ENCODE assay signal across 8 cellular contexts in genomic region chr5:127023552-127024191, GRCh38. TPM values are rescaled to one million over a fixed set of nuclear protein-coding genes. Genes with fewer than 3 reads are reported as not detected.
A peak's percentile ranks its signal among the peaks of the same experiment; 100 is the strongest.
DNase-seq lines count a peak whose midpoint lies in the region; ATAC-seq, FAIRE-seq and TF ChIP-seq lines count a peak whose summit lies in the region.
"Not testable (repeated sequence)": the region's sequence is repeated elsewhere in the genome, so short reads cannot be mapped to it uniquely, and the experiment has no call there.

No MANE protein-coding gene starts in this region.

- not testable (repeated sequence) for H3K9me1 ChIP-seq in K562 (ENCODE audit: control insufficient read depth, insufficient read depth, low read length)

- not testable (repeated sequence) for TF ChIP-seq CTCF in A549 (IDR thresholded peaks at IDR 0.05); Loucy (conservative IDR thresholded peaks at IDR 0.05; ENCODE audit: low read length); activated CD8-positive, alpha-beta T cell treated with anti-CD3 and anti-CD28 coated beads for 36 hours (IDR thresholded peaks at IDR 0.05); K562 (IDR thresholded peaks at IDR 0.05 in 2 of 3, conservative IDR thresholded peaks at IDR 0.05 in 1 of 3; ENCODE audit: insufficient read depth in 2 of 3, low read depth in 1 of 3, low read length in 3 of 3)

- not testable (repeated sequence) for H3K9ac ChIP-seq in Loucy (ENCODE audit: low read depth, low read length, poor library complexity, severe bottlenecking); K562 (ENCODE audit: insufficient read depth in 1 of 2, low read depth in 2 of 2, low read length in 2 of 2)

- H3K27me3 ChIP-seq in Loucy (ENCODE audit: insufficient read depth, low read length, poor library complexity, severe bottlenecking); K562 (ENCODE audit: control insufficient read depth in 2 of 2, insufficient read depth in 2 of 2, low read length in 2 of 2): not testable (repeated sequence)

- not testable (repeated sequence) for H2AFZ ChIP-seq in Loucy (ENCODE audit: low read length); K562 (ENCODE audit: low read depth, low read length)

- not testable (repeated sequence) for H3K27me3 Mint-ChIP-seq in activated CD4-positive, alpha-beta T cell treated with anti-CD3 and anti-CD28 coated beads for 36 hours; activated CD8-positive, alpha-beta T cell treated with anti-CD3 and anti-CD28 coated beads for 36 hours; activated naive CD4-positive, alpha-beta T cell treated with anti-CD3 and anti-CD28 coated beads for 36 hours (ENCODE audit: low read depth)

- TF ChIP-seq EP300 in A549 (IDR thresholded peaks at IDR 0.05); K562 (IDR thresholded peaks at IDR 0.05; ENCODE audit: low read length): not testable (repeated sequence)

- H3K9me3 Mint-ChIP-seq in activated CD4-positive, alpha-beta T cell treated with anti-CD3 and anti-CD28 coated beads for 36 hours (ENCODE audit: low read depth); activated CD8-positive, alpha-beta T cell treated with anti-CD3 and anti-CD28 coated beads for 36 hours; activated naive CD4-positive, alpha-beta T cell treated with anti-CD3 and anti-CD28 coated beads for 36 hours: not testable (repeated sequence)

- not testable (repeated sequence) for H3K4me3 ChIP-seq in A549; Loucy (ENCODE audit: low read length, poor library complexity, severe bottlenecking); K562

- not testable (repeated sequence) for H3K9me2 ChIP-seq in Loucy (replicated peaks; ENCODE audit: low read depth, low read length)

- not testable (repeated sequence) for H3K27ac ChIP-seq in A549; K562 (ENCODE audit: extremely low read depth, low read depth, low read length)

- H3K79me2 ChIP-seq in Loucy (ENCODE audit: insufficient read depth, low read length) (peaks cover 28% of the 10 kb centered on the region), K562 (ENCODE audit: control insufficient read depth, insufficient read depth, low read length) (peaks cover 94% of the 10 kb centered on the region)

- not testable (repeated sequence) for H3K4me1 ChIP-seq in A549
- H3K4me1 ChIP-seq in Loucy (ENCODE audit: insufficient read depth, low read length, poor library complexity, severe bottlenecking) (peaks cover 27% of the 10 kb centered on the region), K562 (replicated peaks in 1 of 2; ENCODE audit: control insufficient read depth in 2 of 2, insufficient read depth in 2 of 2, low read length in 2 of 2) (peaks cover 9 to 33% of the 10 kb centered on the region in 2 experiments; a peak in 4 of 5 replicates)

- in situ Hi-C loops in K562 (cut with MboI) = not testable (repeated sequence)

- 73% methylated on average over 7 of the region's 7 CpGs for WGBS in A549 (ENCODE audit: missing lambda C conversion rate)
- WGBS in K562 (ENCODE audit: insufficient coverage, low coverage, missing lambda C conversion rate) = 83% methylated on average over 7 of the region's 7 CpGs

- H3K4me1 Mint-ChIP-seq in activated CD4-positive, alpha-beta T cell treated with anti-CD3 and anti-CD28 coated beads for 36 hours = peaks cover 19% of the 10 kb centered on the region
- peaks cover 15% of the 10 kb centered on the region for H3K4me1 Mint-ChIP-seq in activated CD8-positive, alpha-beta T cell treated with anti-CD3 and anti-CD28 coated beads for 36 hours (ENCODE audit: low read depth)
- H3K4me1 Mint-ChIP-seq in activated naive CD4-positive, alpha-beta T cell treated with anti-CD3 and anti-CD28 coated beads for 36 hours (ENCODE audit: low read depth) = peaks cover 36% of the 10 kb centered on the region

- DNase-seq in A549 (ENCODE audit: low read depth in 1 of 2, low spot score in 1 of 2); stimulated activated naive CD8-positive, alpha-beta T cell treated with anti-CD3 and anti-CD28 coated beads, Interleukin-15, Interleukin-2, amounts not matched to agents 100 U/mL and 50 U/mL, for 24 hours: not testable (repeated sequence)
- DNase-seq in activated CD4-positive, alpha-beta T cell treated with anti-CD3 and anti-CD28 coated beads for 36 hours = peak; percentile 7
- peak; percentile 17 for DNase-seq in activated CD8-positive, alpha-beta T cell treated with anti-CD3 and anti-CD28 coated beads for 36 hours
- DNase-seq in activated naive CD4-positive, alpha-beta T cell treated with anti-CD3 and anti-CD28 coated beads for 36 hours = peak; percentile 17
- peak in 2 of 4 experiments; percentile 33 to 47 for DNase-seq in K562 (ENCODE audit: extremely low read depth in 1 of 4, low spot score in 3 of 4)
- DNase-seq in stimulated activated CD4-positive, alpha-beta T cell treated with anti-CD3 and anti-CD28 coated beads, Interleukin-1b, Interleukin-23, amount 100 ng/mL, for 48 hours = peak; percentile 3

- FAIRE-seq in A549 (lab: Jason Lieb, UNC) = not testable (repeated sequence)
- peak; percentile 54 for FAIRE-seq in K562 (lab: Jason Lieb, UNC)

- not testable (repeated sequence) for H3F3A ChIP-seq in Loucy (ENCODE audit: low read depth)

- H3K36me3 Mint-ChIP-seq in activated CD4-positive, alpha-beta T cell treated with anti-CD3 and anti-CD28 coated beads for 36 hours (ENCODE audit: low read depth); activated CD8-positive, alpha-beta T cell treated with anti-CD3 and anti-CD28 coated beads for 36 hours (ENCODE audit: low read depth); activated naive CD4-positive, alpha-beta T cell treated with anti-CD3 and anti-CD28 coated beads for 36 hours (ENCODE audit: low read depth): not testable (repeated sequence)

- H3K4me3 Mint-ChIP-seq in activated CD4-positive, alpha-beta T cell treated with anti-CD3 and anti-CD28 coated beads for 36 hours; activated CD8-positive, alpha-beta T cell treated with anti-CD3 and anti-CD28 coated beads for 36 hours; activated naive CD4-positive, alpha-beta T cell treated with anti-CD3 and anti-CD28 coated beads for 36 hours: not testable (repeated sequence)

- CTCF ChIA-PET in A549 (lab: Yijun Ruan, JAX); activated naive CD4-positive, alpha-beta T cell treated with anti-CD3 and anti-CD28 coated beads for 36 hours (lab: Charles Lee); K562 (lab: Yijun Ruan, JAX; ENCODE audit: low intra/inter-chr PET ratio): not testable (repeated sequence)
- CTCF ChIA-PET in activated CD4-positive, alpha-beta T cell treated with anti-CD3 and anti-CD28 coated beads for 36 hours (lab: Charles Lee) = interaction anchor here (0.8 to 1.3 kb wide), 4 partner anchors 11 to 293 kb away, joined by 3 to 4 read pairs (median 3); no protein-coding TSS in a partner anchor
- CTCF ChIA-PET in activated CD8-positive, alpha-beta T cell treated with anti-CD3 and anti-CD28 coated beads for 36 hours (lab: Charles Lee) = interaction anchor here (1.3 kb wide), 1 partner anchor 11 kb away, joined by 4 read pairs; no protein-coding TSS in a partner anchor

- POLR2A ChIA-PET in A549 (lab: Yijun Ruan, JAX); activated CD8-positive, alpha-beta T cell treated with anti-CD3 and anti-CD28 coated beads for 36 hours (lab: Charles Lee): not testable (repeated sequence)
- POLR2A ChIA-PET in activated CD4-positive, alpha-beta T cell treated with anti-CD3 and anti-CD28 coated beads for 36 hours (lab: Charles Lee) = interaction anchor here (1.6 kb wide), 1 partner anchor 12 kb away, joined by 6 read pairs; no protein-coding TSS in a partner anchor
- POLR2A ChIA-PET in K562 (lab: Yijun Ruan, JAX) = interaction anchor here (0.6 to 1.7 kb wide), 6 partner anchors 9 to 52 kb away, joined by 3 to 7 read pairs (median 4); no protein-coding TSS in a partner anchor

- BruUV-seq in K562 (replicated peaks; lab: Mats Ljungman, UMichigan) = not testable (repeated sequence)

- H4K20me1 ChIP-seq in Loucy (ENCODE audit: insufficient read depth, low read length, poor library complexity, severe bottlenecking) = not testable (repeated sequence)
- peaks cover 14% of the 10 kb centered on the region for H4K20me1 ChIP-seq in K562 (replicated peaks; ENCODE audit: control insufficient read depth, insufficient read depth, low read length)

- not testable (repeated sequence) for H3K36me3 ChIP-seq in Loucy (ENCODE audit: insufficient read depth, low read length); K562 (ENCODE audit: control insufficient read depth, insufficient read depth, low read length)

- TF ChIP-seq RAD21 in A549 (conservative IDR thresholded peaks at IDR 0.05 in 1 of 2, IDR thresholded peaks at IDR 0.05 in 1 of 2); K562 (CRISPR knock-in tag; conservative IDR thresholded peaks at IDR 0.05 in 1 of 2, IDR thresholded peaks at IDR 0.05 in 1 of 2): not testable (repeated sequence)

- H3K9me3 ChIP-seq in A549; Loucy (ENCODE audit: insufficient read depth, low read depth, low read length); K562 (replicated peaks; ENCODE audit: control insufficient read depth, insufficient read depth, low read depth, low read length): not testable (repeated sequence)

- TF ChIP-seq POLR2A in A549 (IDR thresholded peaks at IDR 0.05; ENCODE audit: low read length); K562 (conservative IDR thresholded peaks at IDR 0.05): not testable (repeated sequence)

- intact Hi-C loops in activated CD4-positive, alpha-beta T cell treated with anti-CD3 and anti-CD28 coated beads for 36 hours (cut with DNase I, micrococcal nuclease); activated CD8-positive, alpha-beta T cell treated with anti-CD3 and anti-CD28 coated beads for 36 hours (cut with micrococcal nuclease); K562 (cut with micrococcal nuclease): not testable (repeated sequence)
- intact Hi-C loops in activated naive CD4-positive, alpha-beta T cell treated with anti-CD3 and anti-CD28 coated beads for 36 hours (cut with micrococcal nuclease) = loop anchor here (1.0 kb wide), 1 partner anchor 35 kb away; no protein-coding TSS in a partner anchor

- not testable (repeated sequence) for H3K27ac Mint-ChIP-seq in activated CD4-positive, alpha-beta T cell treated with anti-CD3 and anti-CD28 coated beads for 36 hours; activated CD8-positive, alpha-beta T cell treated with anti-CD3 and anti-CD28 coated beads for 36 hours; activated naive CD4-positive, alpha-beta T cell treated with anti-CD3 and anti-CD28 coated beads for 36 hours

- ATAC-seq in A549 = not testable (repeated sequence)
- ATAC-seq in activated CD4-positive, alpha-beta T cell treated with anti-CD3 and anti-CD28 coated beads for 36 hours = peak; percentile 79
- peak; percentile 47 for ATAC-seq in activated CD8-positive, alpha-beta T cell treated with anti-CD3 and anti-CD28 coated beads for 36 hours
- peak; percentile 5; the same call in 2 of the 3 replicates for ATAC-seq in K562
- peak; percentile 75 for ATAC-seq in stimulated activated naive CD8-positive, alpha-beta T cell treated with anti-CD3 and anti-CD28 coated beads, Interleukin-15, Interleukin-2, amounts not matched to agents 100 U/mL and 50 U/mL, for 24 hours

- not testable (repeated sequence) for H3K4me2 ChIP-seq in A549; K562 (ENCODE audit: insufficient read depth, low read length)
- peak overlapping the region; percentile 34 for H3K4me2 ChIP-seq in Loucy (ENCODE audit: low read depth, low read length, poor library complexity, severe bottlenecking)

RNA-seq across cellular contexts. Expression of gene MARCHF3, which starts 6.7 kb away (rescaled TPM):
- polyA plus RNA-seq in A549 (2011; rRNA removed) = 0.68 and 1.4 TPM in 2 replicates
- polyA plus RNA-seq in A549 (2012; cell fraction: cytosol; rRNA removed) = 0.26 and 0.54 TPM in 2 replicates
- 0.30 and 0.48 TPM in 2 replicates for polyA plus RNA-seq in A549 (2012; cell fraction: nucleus; rRNA removed)
- 0.39 to 0.61 TPM (median 0.43 TPM) in 3 replicates for polyA plus RNA-seq in A549 (2017; fragmentation: RNase III; extraction: RNeasy Plus Mini Kit Qiagen cat#74134 plus additional on column Dnase treatment)
- 2.0 and 2.4 TPM in 2 replicates for polyA minus RNA-seq in A549 (2011; rRNA and poly(A)+ RNA removed)
- 1 to 10 TPM; 3.6 to 4.2 TPM for total RNA-seq in activated CD4-positive, alpha-beta T cell treated with anti-CD3 and anti-CD28 coated beads for 36 hours
- total RNA-seq in activated CD8-positive, alpha-beta T cell treated with anti-CD3 and anti-CD28 coated beads for 36 hours = 1 to 10 TPM; 6.1 TPM
- total RNA-seq in activated naive CD4-positive, alpha-beta T cell treated with anti-CD3 and anti-CD28 coated beads for 36 hours = 10 to 100 TPM; 11.8 TPM
- total RNA-seq in K562 (2011; cell fraction: chromatin; rRNA removed; ENCODE audit: low replicate concordance) = 71.0 and 71.2 TPM in 2 replicates
- 72.9 and 84.2 TPM in 2 replicates for total RNA-seq in K562 (2011; cell fraction: nucleolus; rRNA removed)
- 80.1 and 101 TPM in 2 replicates for total RNA-seq in K562 (2011; cell fraction: nucleoplasm; rRNA removed)
- total RNA-seq in K562 (2014; rRNA removed) = 12.2 and 21.1 TPM in 2 replicates
- 19.9 and 20.2 TPM in 2 replicates for total RNA-seq in K562 (2014; rRNA removed; fragmentation: Illumina TruSeq; extraction: Trizol)
- 16.8 and 18.5 TPM in 2 replicates for total RNA-seq in K562 (2015; rRNA removed; fragmentation: Illumina TruSeq; extraction: Trizol)
- total RNA-seq in K562 (2021) = 23.5 TPM in 2 replicates
- polyA plus RNA-seq in K562 (2011; rRNA removed) = 34.1 and 37.4 TPM in 2 replicates
- 24.1 and 35.9 TPM in 2 replicates for polyA plus RNA-seq in K562 (2011; cell fraction: cytosol; rRNA removed)
- 39.3 and 39.4 TPM in 2 replicates for polyA plus RNA-seq in K562 (2011; cell fraction: nucleus; rRNA removed)
- polyA plus RNA-seq in K562 (2012) = 21.4 and 29.8 TPM in 2 replicates
- 13.4 and 16.5 TPM in 2 replicates for polyA plus RNA-seq in K562 (2014; fragmentation: Illumina TruSeq; extraction: Trizol)
- polyA plus RNA-seq in K562 (2014; fragmentation: Nextera tagmentation; extraction: Ambion mirVana) = 1 to 10 TPM; 5.6 to 7.6 TPM
- polyA plus RNA-seq in K562 (2014; rRNA removed) = 7.8 and 10.4 TPM in 2 replicates
- polyA minus RNA-seq in K562 (2011; rRNA and poly(A)+ RNA removed) = 43.9 and 60.4 TPM in 2 replicates
- 24.6 and 34.4 TPM in 2 replicates for polyA minus RNA-seq in K562 (2011; cell fraction: cytosol; rRNA and poly(A)+ RNA removed)
- polyA minus RNA-seq in K562 (2011; cell fraction: nucleus; rRNA and poly(A)+ RNA removed) = 57.8 and 62.6 TPM in 2 replicates

RNA-seq across cellular contexts. Expression of gene C5orf63, which starts 49.6 kb away (rescaled TPM):
- polyA plus RNA-seq in A549 (2011; rRNA removed) = 10.9 and 12.0 TPM in 2 replicates
- 2.7 and 3.2 TPM in 2 replicates for polyA plus RNA-seq in A549 (2012; cell fraction: cytosol; rRNA removed)
- 1.4 and 1.5 TPM in 2 replicates for polyA plus RNA-seq in A549 (2012; cell fraction: nucleus; rRNA removed)
- 4.1 to 5.4 TPM (median 4.6 TPM) in 3 replicates for polyA plus RNA-seq in A549 (2017; fragmentation: RNase III; extraction: RNeasy Plus Mini Kit Qiagen cat#74134 plus additional on column Dnase treatment)
- 2.9 and 3.3 TPM in 2 replicates for polyA minus RNA-seq in A549 (2011; rRNA and poly(A)+ RNA removed)
- total RNA-seq in activated CD4-positive, alpha-beta T cell treated with anti-CD3 and anti-CD28 coated beads for 36 hours = 10 to 100 TPM; 12.0 to 14.2 TPM
- total RNA-seq in activated CD8-positive, alpha-beta T cell treated with anti-CD3 and anti-CD28 coated beads for 36 hours = 1 to 10 TPM; 9.5 TPM
- total RNA-seq in activated naive CD4-positive, alpha-beta T cell treated with anti-CD3 and anti-CD28 coated beads for 36 hours = 10 to 100 TPM in 1 of 2 experiments, 1 to 10 TPM in 1; 9.4 to 11.6 TPM
- 8.1 and 23.6 TPM in 2 replicates for total RNA-seq in K562 (2011; cell fraction: chromatin; rRNA removed; ENCODE audit: low replicate concordance)
- 2.0 and 3.8 TPM in 2 replicates for total RNA-seq in K562 (2011; cell fraction: nucleolus; rRNA removed)
- 8.4 and 24.0 TPM in 2 replicates for total RNA-seq in K562 (2011; cell fraction: nucleoplasm; rRNA removed)
- total RNA-seq in K562 (2014; rRNA removed) = 1.8 and 3.4 TPM in 2 replicates
- total RNA-seq in K562 (2014; rRNA removed; fragmentation: Illumina TruSeq; extraction: Trizol) = 6.2 and 7.5 TPM in 2 replicates
- total RNA-seq in K562 (2015; rRNA removed; fragmentation: Illumina TruSeq; extraction: Trizol) = 4.0 and 4.2 TPM in 2 replicates
- 5.5 and 6.6 TPM in 2 replicates for total RNA-seq in K562 (2021)
- 8.8 and 11.0 TPM in 2 replicates for polyA plus RNA-seq in K562 (2011; rRNA removed)
- polyA plus RNA-seq in K562 (2011; cell fraction: cytosol; rRNA removed) = 3.5 TPM in 2 replicates
- polyA plus RNA-seq in K562 (2011; cell fraction: nucleus; rRNA removed) = 15.5 and 17.0 TPM in 2 replicates
- 6.2 and 10.2 TPM in 2 replicates for polyA plus RNA-seq in K562 (2012)
- polyA plus RNA-seq in K562 (2014; fragmentation: Illumina TruSeq; extraction: Trizol) = 6.2 and 7.4 TPM in 2 replicates
- 10 to 100 TPM; 21.4 to 24.6 TPM for polyA plus RNA-seq in K562 (2014; fragmentation: Nextera tagmentation; extraction: Ambion mirVana)
- polyA plus RNA-seq in K562 (2014; rRNA removed) = 4.3 and 5.1 TPM in 2 replicates
- 6.1 and 7.3 TPM in 2 replicates for polyA minus RNA-seq in K562 (2011; rRNA and poly(A)+ RNA removed)
- 0.76 and 1.6 TPM in 2 replicates for polyA minus RNA-seq in K562 (2011; cell fraction: cytosol; rRNA and poly(A)+ RNA removed)
- 6.6 and 10.2 TPM in 2 replicates for polyA minus RNA-seq in K562 (2011; cell fraction: nucleus; rRNA and poly(A)+ RNA removed)
